18 cellular contexts compared by ENCODE assay signal in the genomic region with DNA sequence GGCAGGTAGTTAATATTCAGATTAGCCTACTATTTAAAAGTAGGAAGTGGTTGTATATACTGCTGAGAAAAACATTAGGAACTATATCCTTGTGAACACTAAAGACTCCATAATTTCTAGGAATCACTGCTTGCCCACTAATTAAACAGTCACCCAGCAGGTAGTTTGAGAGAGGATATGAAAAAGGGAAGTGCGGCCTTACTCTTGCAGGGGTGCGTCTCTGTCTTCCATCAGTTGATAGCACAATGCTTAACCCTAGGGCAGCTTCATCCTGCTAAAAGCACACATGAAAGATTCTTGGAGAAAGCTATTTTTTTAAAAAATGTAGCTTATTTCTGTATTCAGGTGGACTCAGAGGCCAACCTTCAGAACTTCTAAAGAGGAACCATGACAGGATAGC. TPM values are rescaled to one million over a fixed set of nuclear protein-coding genes. Genes with fewer than 3 reads are reported as not detected.
DNase-seq lines count a peak whose midpoint lies in the region; ATAC-seq, FAIRE-seq and TF ChIP-seq lines count a peak whose summit lies in the region.
"Had no signal": no experiment of that assay in that cellular context is flagged by ENCODE, and none has a peak within 500 bp of the region (broad histone marks: within the 10 kb centered on the region; RNA-seq: fewer than 3 reads in every experiment).

No MANE protein-coding gene starts in this region.

- H3K4me1 Mint-ChIP-seq in activated B cell treated with CpG ODN at 0.5 μM for 24 hours: peaks cover 16% of the 10 kb centered on the region

- H4K8ac ChIP-seq in trophoblast cell (ENCODE audit: low read depth, low read length): no peak overlapping the region

- POLR2A ChIA-PET in activated B cell treated with CpG ODN at 0.5 μM for 24 hours (lab: Charles Lee): no interaction called here

- no peak overlapping the region for H3K4me3 Mint-ChIP-seq in activated B cell treated with CpG ODN at 0.5 μM for 24 hours
- H3K4me3 Mint-ChIP-seq: nephron had no signal

- H3K9ac ChIP-seq in trophoblast cell (ENCODE audit: low read length): no peak overlapping the region

- no peak overlapping the region for H3K4me3 ChIP-seq in trophoblast cell (ENCODE audit: low read depth, low read length)
- H3K4me3 ChIP-seq: lung had no signal

- H4K12ac ChIP-seq in trophoblast cell (ENCODE audit: low read depth, low read length): no peak overlapping the region

- H3K79me2 ChIP-seq in trophoblast cell (ENCODE audit: control insufficient read depth, insufficient read depth, low read length, poor library complexity): no peaks in the 10 kb centered on the region

- no peak overlapping the region for H3K27ac Mint-ChIP-seq in activated B cell treated with CpG ODN at 0.5 μM for 24 hours
- H3K27ac Mint-ChIP-seq: activated naive CD4-positive, alpha-beta T cell treated with anti-CD3 and anti-CD28 coated beads, Interleukin-2, amount 50 U/mL, for 72 hours; nephron had no signal

- H2BK120ac ChIP-seq in trophoblast cell (ENCODE audit: insufficient read depth, low read length, poor library complexity): no peak overlapping the region

- no peak overlapping the region for H2AK5ac ChIP-seq in trophoblast cell (ENCODE audit: low read length)

- no peaks in the 10 kb centered on the region for H3K79me1 ChIP-seq in trophoblast cell (ENCODE audit: low read length)

- H3K9me3 Mint-ChIP-seq in activated B cell treated with CpG ODN at 0.5 μM for 24 hours: peaks cover 7% of the 10 kb centered on the region

- no peak overlapping the region for H2AFZ ChIP-seq in trophoblast cell (ENCODE audit: insufficient read depth, low read length, poor library complexity)

- intact Hi-C loops in activated B cell treated with CpG ODN at 0.5 μM for 24 hours (cut with micrococcal nuclease): no loop called here

- H3K27me3 ChIP-seq in trophoblast cell (ENCODE audit: insufficient read depth, low read length): no peaks in the 10 kb centered on the region

- H2BK5ac ChIP-seq in trophoblast cell (ENCODE audit: low read depth, low read length, poor library complexity): no peak overlapping the region

- no peaks in the 10 kb centered on the region for H3K4me1 ChIP-seq in trophoblast cell (ENCODE audit: control insufficient read depth in 1 of 2, insufficient read depth in 2 of 2, low read length in 2 of 2)

- no peak overlapping the region for H3K27ac ChIP-seq in trophoblast cell (ENCODE audit: low read depth, low read length)
- H3K27ac ChIP-seq: C4-2B had no signal

- peaks cover 10% of the 10 kb centered on the region for H3K27me3 Mint-ChIP-seq in activated B cell treated with CpG ODN at 0.5 μM for 24 hours

- H2BK12ac ChIP-seq in trophoblast cell (ENCODE audit: low read length): no peak overlapping the region

- peak; percentile 58 for FAIRE-seq in GM18507 (lab: Jason Lieb, UNC)
- FAIRE-seq: bronchial epithelial cell had no signal

- no CpG with 5 or more reads among the region's 2 CpGs for WGBS in trophoblast cell (ENCODE audit: extremely low coverage, insufficient coverage, insufficient read length)

- H3K36me3 Mint-ChIP-seq in activated B cell treated with CpG ODN at 0.5 μM for 24 hours (ENCODE audit: low read depth): no peaks in the 10 kb centered on the region

- ATAC-seq in GM21529 (IDR thresholded peaks at IDR 0.05; ENCODE audit: unreplicated experiment): peak; percentile 70
- peak; percentile 55 for ATAC-seq in HG03342 (IDR thresholded peaks at IDR 0.05; ENCODE audit: unreplicated experiment)
- peak; percentile 58 for ATAC-seq in activated B cell treated with CpG ODN at 0.5 μM for 24 hours (ENCODE audit: low read depth)
- ATAC-seq: activated CD4-positive, CD25-positive, alpha-beta regulatory T cell treated with anti-CD3 and anti-CD28 coated beads, Interleukin-2, amount 50 U/mL, for 24 hours; activated naive CD4-positive, alpha-beta T cell treated with anti-CD3 and anti-CD28 coated beads, Interleukin-2, amount 50 U/mL, for 72 hours had no signal

- H3K4me2 ChIP-seq in trophoblast cell (ENCODE audit: low read length): no peak overlapping the region

- TF ChIP-seq CTCF in activated B cell treated with CpG ODN at 0.5 μM for 24 hours (IDR thresholded peaks at IDR 0.05): no peak

- DNase-seq in GM18507 (ENCODE audit: extremely low spot score, insufficient read length, low read depth): no peak
- DNase-seq in activated B cell treated with CpG ODN at 0.5 μM for 24 hours: no peak
- DNase-seq in activated gamma-delta T cell treated with Interleukin-2 at 50 U/mL for 16 hours: no peak
- no peak for DNase-seq in trophoblast cell
- DNase-seq in glomerular visceral epithelial cell (ENCODE audit: extremely low spot score): no peak
- DNase-seq in HuH-7.5 (ENCODE audit: low spot score): no peak
- DNase-seq: activated CD8-positive, alpha-beta memory T cell treated with anti-CD3 and anti-CD28 coated beads, Interleukin-2, amount 50 U/mL, for 4 hours; effector memory CD4-positive, alpha-beta T cell; NCI-H1092; stimulated activated CD4-positive, alpha-beta T cell treated with anti-CD3 and anti-CD28 coated beads, Interleukin-2, amount 100 ng/mL, for 48 hours had no signal

- H3K4ac ChIP-seq in trophoblast cell (ENCODE audit: low read depth, low read length): no peak overlapping the region

- no peak overlapping the region for H3K14ac ChIP-seq in trophoblast cell (ENCODE audit: low read length)

- no peak overlapping the region for H3K23ac ChIP-seq in trophoblast cell (ENCODE audit: low read length)

- H3K9me3 ChIP-seq in trophoblast cell (ENCODE audit: insufficient read depth, low read depth, low read length): peaks cover 7% of the 10 kb centered on the region

- H4K91ac ChIP-seq in trophoblast cell (ENCODE audit: low read depth, low read length): no peak overlapping the region

- no peak overlapping the region for H3K18ac ChIP-seq in trophoblast cell (ENCODE audit: low read length)

- no peaks in the 10 kb centered on the region for H3K36me3 ChIP-seq in trophoblast cell (ENCODE audit: control insufficient read depth in 1 of 2, insufficient read depth in 2 of 2, low read length in 2 of 2)

- CTCF ChIA-PET in activated B cell treated with CpG ODN at 0.5 μM for 24 hours (lab: Charles Lee): interaction anchor here (1.1 kb wide), 1 partner anchor 18 kb away, joined by 3 read pairs; no protein-coding TSS in a partner anchor

RNA-seq across cellular contexts. Expression of gene ATP5MC3, which starts 53.1 kb away (rescaled TPM):
- total RNA-seq in activated B cell treated with CpG ODN at 0.5 μM for 24 hours: 147 and 163 TPM in 2 replicates
- 290 and 302 TPM in 2 replicates for polyA plus RNA-seq in trophoblast cell (2013)
